ENCODE assay signal across 1 cellular context in genomic region chr21:39891863-39892262, GRCh38. TPM values are rescaled to one million over a fixed set of nuclear protein-coding genes. Genes with fewer than 3 reads are reported as not detected.
"Had no signal": no experiment of that assay in that cellular context is flagged by ENCODE, and none has a peak within 500 bp of the region (broad histone marks: within the 10 kb centered on the region; RNA-seq: fewer than 3 reads in every experiment).

No MANE protein-coding gene starts in this region.

RNA-seq across cellular contexts. Expression of gene PCP4, which starts 24.6 kb away (rescaled TPM):
- total RNA-seq: subcutaneous adipose tissue had no signal
